In the genomic region with DNA sequence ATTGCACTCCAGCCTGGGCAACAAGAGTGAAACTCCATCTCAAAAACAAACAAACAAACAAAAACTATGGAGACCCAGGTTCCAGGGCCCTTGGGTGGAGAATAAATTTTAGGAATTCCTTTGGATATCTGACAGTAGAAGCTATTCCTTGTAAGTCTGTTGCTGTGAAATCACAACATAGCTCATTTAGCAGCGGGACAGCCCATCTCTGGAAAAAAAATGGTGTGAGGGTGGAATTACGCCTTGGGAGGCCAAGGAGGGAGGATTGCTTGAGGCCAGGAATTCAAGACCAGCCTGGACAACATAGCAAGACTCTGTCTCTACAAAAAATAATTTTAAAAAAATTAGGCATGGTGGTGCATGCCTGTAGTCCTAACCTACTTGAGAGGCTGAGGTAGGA, we compare ENCODE assay signal across 4 cellular contexts. TPM values are rescaled to one million over a fixed set of nuclear protein-coding genes. Genes with fewer than 3 reads are reported as not detected.
"Had no signal": no experiment of that assay in that cellular context is flagged by ENCODE, and none has a peak within 500 bp of the region (broad histone marks: within the 10 kb centered on the region; RNA-seq: fewer than 3 reads in every experiment).

No MANE protein-coding gene starts in this region.

- DNase-seq: GDM1, GF-D8 had no signal

- H3K4me3 ChIP-seq: GM12878 had no signal

- ATAC-seq: GM12878 had no signal

RNA-seq across cellular contexts. Expression of gene UBE2L5, which starts 27.8 kb away (rescaled TPM):
- total RNA-seq: G401 had no signal
